Comparison of ENCODE assay signal across 8 cellular contexts in the genomic region with DNA sequence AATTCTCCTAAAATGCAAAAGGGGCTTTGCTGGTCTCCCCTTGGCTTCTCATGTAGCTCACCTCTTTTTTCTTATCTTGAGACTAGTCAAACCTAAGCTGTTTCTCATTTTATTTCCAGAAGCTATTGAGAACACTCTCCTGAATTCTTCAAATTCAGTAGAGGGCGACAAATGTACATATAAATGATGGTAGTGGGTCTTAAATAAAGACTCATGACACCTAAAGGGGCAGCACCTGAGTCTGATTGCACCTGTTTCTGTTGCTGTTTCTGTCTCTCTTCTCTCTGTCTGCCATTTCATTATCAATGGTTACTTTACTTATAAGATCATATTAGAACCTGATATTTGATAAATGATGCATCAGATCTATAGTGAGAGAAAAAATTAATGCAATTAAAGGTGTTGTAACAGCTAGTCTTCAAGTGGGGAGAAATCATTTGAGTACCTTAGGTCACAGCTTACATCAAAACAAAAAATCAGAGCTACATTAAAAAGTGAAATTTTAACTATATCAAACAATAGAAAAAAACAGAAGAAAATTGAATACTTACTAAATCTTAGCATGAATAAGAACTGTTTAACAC. TPM values are rescaled to one million over a fixed set of nuclear protein-coding genes. Genes with fewer than 3 reads are reported as not detected.
DNase-seq lines count a peak whose midpoint lies in the region; ATAC-seq and TF ChIP-seq lines count a peak whose summit lies in the region.

No MANE protein-coding gene starts in this region.

- no peaks in the 10 kb centered on the region for H3K9me3 ChIP-seq in neural cell (ENCODE audit: low read length)

- H3K4me2 ChIP-seq in neural cell (ENCODE audit: low read length), result no peak overlapping the region

- ATAC-seq in HG03095 (IDR thresholded peaks at IDR 0.05; ENCODE audit: unreplicated experiment) (peak; percentile 82), GM18858 (IDR thresholded peaks at IDR 0.05; ENCODE audit: unreplicated experiment) (no peak)

- H3K9me2 ChIP-seq in neural cell (ENCODE audit: insufficient read depth, low read length), result no peaks in the 10 kb centered on the region

- H3K27ac ChIP-seq in 22Rv1 (no peak overlapping the region), neural cell (ENCODE audit: low read length) (no peak overlapping the region)

- no peak for TF ChIP-seq EP300 in neural cell (conservative IDR thresholded peaks at IDR 0.05; ENCODE audit: poor library complexity, severe bottlenecking)

- no peaks in the 10 kb centered on the region for H3F3A ChIP-seq in neural cell (ENCODE audit: insufficient read depth, low read length, poor library complexity, severe bottlenecking)

- TF ChIP-seq RAD21 in neural cell (conservative IDR thresholded peaks at IDR 0.05), result peak; percentile 85

- H3K4me3 ChIP-seq in neural cell (ENCODE audit: low read length), result no peak overlapping the region

- H2AFZ ChIP-seq in neural cell (ENCODE audit: low read depth, low read length), result no peak overlapping the region

- no peaks in the 10 kb centered on the region for H3K79me2 ChIP-seq in neural cell (replicated peaks; ENCODE audit: insufficient read depth, low read length)

- DNase-seq in GF-D8 (lab: John Stamatoyannopoulos, UW) (peak; percentile 16), NCI-H748 (lab: John Stamatoyannopoulos, UW; ENCODE audit: unreplicated experiment) (peak; percentile 19), dermis blood vessel endothelial cell (peak; percentile 73), NCI-H128 (lab: John Stamatoyannopoulos, UW; ENCODE audit: unreplicated experiment) (no peak)

- H4K20me1 ChIP-seq in neural cell (ENCODE audit: insufficient read depth), result no peaks in the 10 kb centered on the region

- TF ChIP-seq CTCF in 22Rv1 (IDR thresholded peaks at IDR 0.05), result peak; percentile 46
- TF ChIP-seq CTCF in neural cell (IDR thresholded peaks at IDR 0.05; ENCODE audit: poor library complexity, severe bottlenecking), result peak; percentile 85

- no peak overlapping the region for H3K9ac ChIP-seq in neural cell (ENCODE audit: low read length)

- H3K36me3 ChIP-seq in neural cell (ENCODE audit: insufficient read depth, low read length), result no peaks in the 10 kb centered on the region

- no peaks in the 10 kb centered on the region for H3K27me3 ChIP-seq in neural cell (ENCODE audit: insufficient read depth, low read depth, low read length)

TF ChIP-seq in neural cell, 6 proteins besides CTCF, POLR2A, EP300 and RAD21:
- TF ChIP-seq SMC3 (conservative IDR thresholded peaks at IDR 0.05; ENCODE audit: poor library complexity) (peak; percentile 83), TAF1 (IDR thresholded peaks at IDR 0.05; ENCODE audit: low read depth) (no peak)
- TF ChIP-seq, protein P1, sequence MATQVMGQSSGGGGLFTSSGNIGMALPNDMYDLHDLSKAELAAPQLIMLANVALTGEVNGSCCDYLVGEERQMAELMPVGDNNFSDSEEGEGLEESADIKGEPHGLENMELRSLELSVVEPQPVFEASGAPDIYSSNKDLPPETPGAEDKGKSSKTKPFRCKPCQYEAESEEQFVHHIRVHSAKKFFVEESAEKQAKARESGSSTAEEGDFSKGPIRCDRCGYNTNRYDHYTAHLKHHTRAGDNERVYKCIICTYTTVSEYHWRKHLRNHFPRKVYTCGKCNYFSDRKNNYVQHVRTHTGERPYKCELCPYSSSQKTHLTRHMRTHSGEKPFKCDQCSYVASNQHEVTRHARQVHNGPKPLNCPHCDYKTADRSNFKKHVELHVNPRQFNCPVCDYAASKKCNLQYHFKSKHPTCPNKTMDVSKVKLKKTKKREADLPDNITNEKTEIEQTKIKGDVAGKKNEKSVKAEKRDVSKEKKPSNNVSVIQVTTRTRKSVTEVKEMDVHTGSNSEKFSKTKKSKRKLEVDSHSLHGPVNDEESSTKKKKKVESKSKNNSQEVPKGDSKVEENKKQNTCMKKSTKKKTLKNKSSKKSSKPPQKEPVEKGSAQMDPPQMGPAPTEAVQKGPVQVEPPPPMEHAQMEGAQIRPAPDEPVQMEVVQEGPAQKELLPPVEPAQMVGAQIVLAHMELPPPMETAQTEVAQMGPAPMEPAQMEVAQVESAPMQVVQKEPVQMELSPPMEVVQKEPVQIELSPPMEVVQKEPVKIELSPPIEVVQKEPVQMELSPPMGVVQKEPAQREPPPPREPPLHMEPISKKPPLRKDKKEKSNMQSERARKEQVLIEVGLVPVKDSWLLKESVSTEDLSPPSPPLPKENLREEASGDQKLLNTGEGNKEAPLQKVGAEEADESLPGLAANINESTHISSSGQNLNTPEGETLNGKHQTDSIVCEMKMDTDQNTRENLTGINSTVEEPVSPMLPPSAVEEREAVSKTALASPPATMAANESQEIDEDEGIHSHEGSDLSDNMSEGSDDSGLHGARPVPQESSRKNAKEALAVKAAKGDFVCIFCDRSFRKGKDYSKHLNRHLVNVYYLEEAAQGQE (IDR thresholded peaks at IDR 0.05; ENCODE audit: borderline replicate concordance), result no peak
TF ChIP-seq in neural cell: peak in this region for 1.

RNA-seq across cellular contexts. Expression of a gene that starts 7.0 kb away (rescaled TPM):
- not detected in 2 replicates for total RNA-seq in dermis blood vessel endothelial cell
- polyA plus RNA-seq in neural cell, result not detected in 2 replicates
- not detected in 2 replicates for polyA minus RNA-seq in neural cell

RNA-seq across cellular contexts. Expression of a gene that starts 43.2 kb away (rescaled TPM):
- total RNA-seq in dermis blood vessel endothelial cell, result 27.9 and 32.0 TPM in 2 replicates
- polyA plus RNA-seq in neural cell, result 85.2 and 91.1 TPM in 2 replicates
- polyA minus RNA-seq in neural cell, result 39.7 and 42.4 TPM in 2 replicates
